Comparison of ENCODE assay signal across 1 cellular context in the genomic region with DNA sequence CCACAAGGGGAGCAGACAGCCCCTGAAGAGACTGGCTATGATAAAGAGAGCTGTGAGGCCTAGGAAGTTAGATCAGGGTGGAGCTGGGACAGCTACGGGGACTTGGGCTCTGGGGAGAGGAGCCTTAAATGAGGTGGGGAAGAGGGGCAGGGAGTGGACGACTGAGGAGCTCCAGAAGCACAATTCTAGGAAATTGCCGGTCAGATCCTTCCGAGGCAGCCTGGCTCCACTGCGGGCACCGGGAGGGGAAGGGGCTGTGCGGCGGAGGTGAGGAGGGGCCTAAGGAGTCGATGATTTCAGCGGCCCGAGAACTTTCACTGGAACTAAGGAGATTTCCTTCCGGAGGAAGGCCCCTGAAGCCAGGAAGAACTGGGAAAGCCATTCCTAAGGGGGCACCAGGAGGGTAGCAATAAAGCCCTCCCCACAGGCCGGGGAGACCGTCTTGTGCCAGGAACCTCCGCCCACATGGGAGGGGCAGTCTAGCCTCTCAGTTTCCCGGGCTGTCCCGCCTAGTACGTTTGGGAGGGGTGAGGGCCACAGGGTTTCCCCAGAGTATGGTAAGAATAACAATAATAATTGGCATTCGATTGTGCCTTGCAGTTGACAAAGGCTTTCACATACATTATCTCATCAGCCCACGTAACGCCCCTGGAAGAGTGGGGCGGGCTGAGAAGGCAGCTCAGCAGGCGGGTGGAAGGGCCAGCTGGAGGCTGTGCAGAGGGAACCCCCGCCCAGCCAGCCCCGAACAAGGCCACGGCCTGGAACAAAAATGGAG.
TF ChIP-seq lines count a peak whose summit lies in the region.

No MANE protein-coding gene starts in this region.

TF ChIP-seq in K562, 482 proteins besides CTCF, POLR2A, EP300 and RAD21 (continued from another document):
- TF ChIP-seq, protein P1, sequence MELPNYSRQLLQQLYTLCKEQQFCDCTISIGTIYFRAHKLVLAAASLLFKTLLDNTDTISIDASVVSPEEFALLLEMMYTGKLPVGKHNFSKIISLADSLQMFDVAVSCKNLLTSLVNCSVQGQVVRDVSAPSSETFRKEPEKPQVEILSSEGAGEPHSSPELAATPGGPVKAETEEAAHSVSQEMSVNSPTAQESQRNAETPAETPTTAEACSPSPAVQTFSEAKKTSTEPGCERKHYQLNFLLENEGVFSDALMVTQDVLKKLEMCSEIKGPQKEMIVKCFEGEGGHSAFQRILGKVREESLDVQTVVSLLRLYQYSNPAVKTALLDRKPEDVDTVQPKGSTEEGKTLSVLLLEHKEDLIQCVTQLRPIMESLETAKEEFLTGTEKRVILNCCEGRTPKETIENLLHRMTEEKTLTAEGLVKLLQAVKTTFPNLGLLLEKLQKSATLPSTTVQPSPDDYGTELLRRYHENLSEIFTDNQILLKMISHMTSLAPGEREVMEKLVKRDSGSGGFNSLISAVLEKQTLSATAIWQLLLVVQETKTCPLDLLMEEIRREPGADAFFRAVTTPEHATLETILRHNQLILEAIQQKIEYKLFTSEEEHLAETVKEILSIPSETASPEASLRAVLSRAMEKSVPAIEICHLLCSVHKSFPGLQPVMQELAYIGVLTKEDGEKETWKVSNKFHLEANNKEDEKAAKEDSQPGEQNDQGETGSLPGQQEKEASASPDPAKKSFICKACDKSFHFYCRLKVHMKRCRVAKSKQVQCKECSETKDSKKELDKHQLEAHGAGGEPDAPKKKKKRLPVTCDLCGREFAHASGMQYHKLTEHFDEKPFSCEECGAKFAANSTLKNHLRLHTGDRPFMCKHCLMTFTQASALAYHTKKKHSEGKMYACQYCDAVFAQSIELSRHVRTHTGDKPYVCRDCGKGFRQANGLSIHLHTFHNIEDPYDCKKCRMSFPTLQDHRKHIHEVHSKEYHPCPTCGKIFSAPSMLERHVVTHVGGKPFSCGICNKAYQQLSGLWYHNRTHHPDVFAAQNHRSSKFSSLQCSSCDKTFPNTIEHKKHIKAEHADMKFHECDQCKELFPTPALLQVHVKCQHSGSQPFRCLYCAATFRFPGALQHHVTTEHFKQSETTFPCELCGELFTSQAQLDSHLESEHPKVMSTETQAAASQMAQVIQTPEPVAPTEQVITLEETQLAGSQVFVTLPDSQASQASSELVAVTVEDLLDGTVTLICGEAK (IDR thresholded peaks at IDR 0.05) = peak; percentile 25; the same call in 1 of the 2 replicates
- TF ChIP-seq, protein P1 (CRISPR knock-in tag; IDR thresholded peaks at IDR 0.05) = no peak
- TF ChIP-seq, protein P2, sequence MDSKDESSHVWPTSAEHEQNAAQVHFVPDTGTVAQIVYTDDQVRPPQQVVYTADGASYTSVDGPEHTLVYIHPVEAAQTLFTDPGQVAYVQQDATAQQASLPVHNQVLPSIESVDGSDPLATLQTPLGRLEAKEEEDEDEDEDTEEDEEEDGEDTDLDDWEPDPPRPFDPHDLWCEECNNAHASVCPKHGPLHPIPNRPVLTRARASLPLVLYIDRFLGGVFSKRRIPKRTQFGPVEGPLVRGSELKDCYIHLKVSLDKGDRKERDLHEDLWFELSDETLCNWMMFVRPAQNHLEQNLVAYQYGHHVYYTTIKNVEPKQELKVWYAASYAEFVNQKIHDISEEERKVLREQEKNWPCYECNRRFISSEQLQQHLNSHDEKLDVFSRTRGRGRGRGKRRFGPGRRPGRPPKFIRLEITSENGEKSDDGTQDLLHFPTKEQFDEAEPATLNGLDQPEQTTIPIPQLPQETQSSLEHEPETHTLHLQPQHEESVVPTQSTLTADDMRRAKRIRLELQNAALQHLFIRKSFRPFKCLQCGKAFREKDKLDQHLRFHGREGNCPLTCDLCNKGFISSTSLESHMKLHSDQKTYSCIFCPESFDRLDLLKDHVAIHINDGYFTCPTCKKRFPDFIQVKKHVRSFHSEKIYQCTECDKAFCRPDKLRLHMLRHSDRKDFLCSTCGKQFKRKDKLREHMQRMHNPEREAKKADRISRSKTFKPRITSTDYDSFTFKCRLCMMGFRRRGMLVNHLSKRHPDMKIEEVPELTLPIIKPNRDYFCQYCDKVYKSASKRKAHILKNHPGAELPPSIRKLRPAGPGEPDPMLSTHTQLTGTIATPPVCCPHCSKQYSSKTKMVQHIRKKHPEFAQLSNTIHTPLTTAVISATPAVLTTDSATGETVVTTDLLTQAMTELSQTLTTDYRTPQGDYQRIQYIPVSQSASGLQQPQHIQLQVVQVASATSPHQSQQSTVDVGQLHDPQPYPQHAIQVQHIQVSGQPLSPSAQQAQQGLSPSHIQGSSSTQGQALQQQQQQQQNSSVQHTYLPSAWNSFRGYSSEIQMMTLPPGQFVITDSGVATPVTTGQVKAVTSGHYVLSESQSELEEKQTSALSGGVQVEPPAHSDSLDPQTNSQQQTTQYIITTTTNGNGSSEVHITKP (IDR thresholded peaks at IDR 0.05; ENCODE audit: partially characterized antibody) = peak; percentile 63
- TF ChIP-seq ZBTB7A (IDR thresholded peaks at IDR 0.05; ENCODE audit: borderline replicate concordance, control insufficient read depth, low read depth, low read length) (peak; percentile 40; the same call in 1 of the 2 replicates), KDM5B (IDR thresholded peaks at IDR 0.05; ENCODE audit: insufficient replicate concordance, low read depth, low read length) (no peak), NR4A1 (CRISPR knock-in tag; IDR thresholded peaks at IDR 0.05) (no peak), NR4A1 (tag; IDR thresholded peaks at IDR 0.05) (peak; percentile 72), SPI1 (IDR thresholded peaks at IDR 0.05; ENCODE audit: borderline replicate concordance, low read depth, low read length) (0 out of 2 replicates have a peak, but pooled peaks have one; percentile 24), ZNF253 (CRISPR knock-in tag; conservative IDR thresholded peaks at IDR 0.05) (no peak), KAT7 (CRISPR knock-in tag; IDR thresholded peaks at IDR 0.05; ENCODE audit: borderline replicate concordance) (no peak), IFI16 (CRISPR knock-in tag; IDR thresholded peaks at IDR 0.05) (no peak), ATF1 (CRISPR knock-in tag; IDR thresholded peaks at IDR 0.05) (no peak), ATF1 (tag; IDR thresholded peaks at IDR 0.05) (peak; percentile 53), TBP (optimal IDR thresholded peaks at IDR 0.05; ENCODE audit: low read depth, low read length) (peak; percentile 24), ZNF197 (CRISPR knock-in tag; IDR thresholded peaks at IDR 0.05; ENCODE audit: low read depth) (peak; percentile 26; the same call in 1 of the 2 replicates)
- TF ChIP-seq, protein P3, sequence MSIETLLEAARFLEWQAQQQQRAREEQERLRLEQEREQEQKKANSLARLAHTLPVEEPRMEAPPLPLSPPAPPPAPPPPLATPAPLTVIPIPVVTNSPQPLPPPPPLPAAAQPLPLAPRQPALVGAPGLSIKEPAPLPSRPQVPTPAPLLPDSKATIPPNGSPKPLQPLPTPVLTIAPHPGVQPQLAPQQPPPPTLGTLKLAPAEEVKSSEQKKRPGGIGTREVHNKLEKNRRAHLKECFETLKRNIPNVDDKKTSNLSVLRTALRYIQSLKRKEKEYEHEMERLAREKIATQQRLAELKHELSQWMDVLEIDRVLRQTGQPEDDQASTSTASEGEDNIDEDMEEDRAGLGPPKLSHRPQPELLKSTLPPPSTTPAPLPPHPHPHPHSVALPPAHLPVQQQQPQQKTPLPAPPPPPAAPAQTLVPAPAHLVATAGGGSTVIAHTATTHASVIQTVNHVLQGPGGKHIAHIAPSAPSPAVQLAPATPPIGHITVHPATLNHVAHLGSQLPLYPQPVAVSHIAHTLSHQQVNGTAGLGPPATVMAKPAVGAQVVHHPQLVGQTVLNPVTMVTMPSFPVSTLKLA (conservative IDR thresholded peaks at IDR 0.05) = 0 out of 4 replicates have a peak, but pooled peaks of 1 of the 2 experiments have one; percentile 18
- TF ChIP-seq, protein P4, sequence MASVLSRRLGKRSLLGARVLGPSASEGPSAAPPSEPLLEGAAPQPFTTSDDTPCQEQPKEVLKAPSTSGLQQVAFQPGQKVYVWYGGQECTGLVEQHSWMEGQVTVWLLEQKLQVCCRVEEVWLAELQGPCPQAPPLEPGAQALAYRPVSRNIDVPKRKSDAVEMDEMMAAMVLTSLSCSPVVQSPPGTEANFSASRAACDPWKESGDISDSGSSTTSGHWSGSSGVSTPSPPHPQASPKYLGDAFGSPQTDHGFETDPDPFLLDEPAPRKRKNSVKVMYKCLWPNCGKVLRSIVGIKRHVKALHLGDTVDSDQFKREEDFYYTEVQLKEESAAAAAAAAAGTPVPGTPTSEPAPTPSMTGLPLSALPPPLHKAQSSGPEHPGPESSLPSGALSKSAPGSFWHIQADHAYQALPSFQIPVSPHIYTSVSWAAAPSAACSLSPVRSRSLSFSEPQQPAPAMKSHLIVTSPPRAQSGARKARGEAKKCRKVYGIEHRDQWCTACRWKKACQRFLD (CRISPR knock-in tag; IDR thresholded peaks at IDR 0.05) = peak; percentile 79
- TF ChIP-seq, protein P5, sequence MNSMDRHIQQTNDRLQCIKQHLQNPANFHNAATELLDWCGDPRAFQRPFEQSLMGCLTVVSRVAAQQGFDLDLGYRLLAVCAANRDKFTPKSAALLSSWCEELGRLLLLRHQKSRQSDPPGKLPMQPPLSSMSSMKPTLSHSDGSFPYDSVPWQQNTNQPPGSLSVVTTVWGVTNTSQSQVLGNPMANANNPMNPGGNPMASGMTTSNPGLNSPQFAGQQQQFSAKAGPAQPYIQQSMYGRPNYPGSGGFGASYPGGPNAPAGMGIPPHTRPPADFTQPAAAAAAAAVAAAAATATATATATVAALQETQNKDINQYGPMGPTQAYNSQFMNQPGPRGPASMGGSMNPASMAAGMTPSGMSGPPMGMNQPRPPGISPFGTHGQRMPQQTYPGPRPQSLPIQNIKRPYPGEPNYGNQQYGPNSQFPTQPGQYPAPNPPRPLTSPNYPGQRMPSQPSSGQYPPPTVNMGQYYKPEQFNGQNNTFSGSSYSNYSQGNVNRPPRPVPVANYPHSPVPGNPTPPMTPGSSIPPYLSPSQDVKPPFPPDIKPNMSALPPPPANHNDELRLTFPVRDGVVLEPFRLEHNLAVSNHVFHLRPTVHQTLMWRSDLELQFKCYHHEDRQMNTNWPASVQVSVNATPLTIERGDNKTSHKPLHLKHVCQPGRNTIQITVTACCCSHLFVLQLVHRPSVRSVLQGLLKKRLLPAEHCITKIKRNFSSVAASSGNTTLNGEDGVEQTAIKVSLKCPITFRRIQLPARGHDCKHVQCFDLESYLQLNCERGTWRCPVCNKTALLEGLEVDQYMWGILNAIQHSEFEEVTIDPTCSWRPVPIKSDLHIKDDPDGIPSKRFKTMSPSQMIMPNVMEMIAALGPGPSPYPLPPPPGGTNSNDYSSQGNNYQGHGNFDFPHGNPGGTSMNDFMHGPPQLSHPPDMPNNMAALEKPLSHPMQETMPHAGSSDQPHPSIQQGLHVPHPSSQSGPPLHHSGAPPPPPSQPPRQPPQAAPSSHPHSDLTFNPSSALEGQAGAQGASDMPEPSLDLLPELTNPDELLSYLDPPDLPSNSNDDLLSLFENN (IDR thresholded peaks at IDR 0.05; ENCODE audit: low read depth in 2 of 2, low read length in 2 of 2) = no peak
